In the genomic region with DNA sequence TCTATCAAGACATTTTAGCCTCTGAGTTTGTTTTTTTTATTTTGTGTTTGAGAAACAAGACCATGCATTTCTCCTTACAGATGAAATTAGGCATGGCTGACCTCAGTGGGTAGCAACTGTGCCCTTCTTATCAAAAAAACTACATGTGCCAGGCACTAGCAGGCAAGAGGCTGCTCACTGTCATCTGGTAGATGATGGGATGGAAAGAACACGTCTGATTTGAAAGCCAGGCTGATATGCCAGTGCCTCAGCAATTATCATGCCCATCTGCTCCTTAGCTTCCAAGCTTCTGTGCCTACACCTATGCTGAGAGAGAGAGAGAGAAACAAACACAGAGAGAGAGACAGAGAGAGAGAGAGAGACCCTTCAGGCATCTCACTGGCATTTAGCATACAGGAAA, we compare ENCODE assay signal across 17 cellular contexts.
"Had no signal": no experiment of that assay in that cellular context is flagged by ENCODE, and none has a peak within 500 bp of the region (broad histone marks: within the 10 kb centered on the region; RNA-seq: fewer than 3 reads in every experiment).

No MANE protein-coding gene starts in this region.

- H3K36me3 ChIP-seq: colonic mucosa, esophagus squamous epithelium, gastroesophageal sphincter, sigmoid colon, stomach, thoracic aorta, transverse colon had no signal

- H3K4me3 ChIP-seq: colonic mucosa, esophagus squamous epithelium, gastroesophageal sphincter, psoas muscle, sigmoid colon, stomach, thoracic aorta, transverse colon had no signal

- H3K4me1 ChIP-seq: colonic mucosa, esophagus squamous epithelium, gastroesophageal sphincter, psoas muscle, sigmoid colon, stomach, transverse colon had no signal

- DNase-seq: colonic mucosa; dermis blood vessel endothelial cell; esophagus squamous epithelium; foreskin fibroblast; glutamatergic neuron; immature natural killer cell; mesendoderm; naive B cell; psoas muscle; sigmoid colon; small intestine; stimulated activated CD4-positive, alpha-beta T cell treated with anti-CD3 and anti-CD28 coated beads, Interleukin-12 subunit alpha, Interleukin-12 subunit beta, amount 100 ng/mL, for 4 hours; stimulated activated naive CD4-positive, alpha-beta T cell; stomach; transverse colon had no signal

- H3K27me3 ChIP-seq: colonic mucosa, esophagus squamous epithelium, gastroesophageal sphincter, sigmoid colon, stomach, transverse colon had no signal

- H3K27ac ChIP-seq: colonic mucosa, esophagus squamous epithelium, gastroesophageal sphincter, psoas muscle, sigmoid colon, stomach, thoracic aorta, transverse colon had no signal

- H3K9me3 ChIP-seq: colonic mucosa, gastroesophageal sphincter, sigmoid colon, thoracic aorta had no signal

- ATAC-seq: gastroesophageal sphincter, psoas muscle had no signal
